Comparison of ENCODE assay signal across 1 cellular context in the genomic region with DNA sequence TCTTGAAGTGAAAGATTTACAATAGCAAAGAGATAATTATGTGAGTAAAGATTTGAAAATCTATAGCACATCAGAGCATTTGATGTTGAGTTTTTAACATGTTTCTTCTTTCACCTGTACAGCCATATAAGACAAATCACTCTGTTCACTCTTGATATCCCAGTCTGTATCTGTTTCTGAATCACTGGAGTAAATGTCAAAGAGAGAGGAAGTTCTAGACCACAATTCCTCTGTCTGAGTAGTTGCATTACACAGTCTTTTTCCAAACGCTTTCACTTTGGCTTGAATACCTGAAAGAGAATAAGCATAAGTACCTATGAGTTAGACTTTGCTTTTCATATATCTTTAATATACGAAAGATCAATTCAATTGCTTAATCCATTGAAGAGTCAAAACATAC.
A peak's percentile ranks its signal among the peaks of the same experiment; 100 is the strongest.
TF ChIP-seq lines count a peak whose summit lies in the region.

No MANE protein-coding gene starts in this region.

TF ChIP-seq in GM12878, 131 proteins besides CTCF, POLR2A, EP300 and RAD21:
- peak; percentile 21; the same call in 1 of the 2 replicates for TF ChIP-seq RUNX3 (IDR thresholded peaks at IDR 0.05; ENCODE audit: low read length)
- TF ChIP-seq, protein P1, sequence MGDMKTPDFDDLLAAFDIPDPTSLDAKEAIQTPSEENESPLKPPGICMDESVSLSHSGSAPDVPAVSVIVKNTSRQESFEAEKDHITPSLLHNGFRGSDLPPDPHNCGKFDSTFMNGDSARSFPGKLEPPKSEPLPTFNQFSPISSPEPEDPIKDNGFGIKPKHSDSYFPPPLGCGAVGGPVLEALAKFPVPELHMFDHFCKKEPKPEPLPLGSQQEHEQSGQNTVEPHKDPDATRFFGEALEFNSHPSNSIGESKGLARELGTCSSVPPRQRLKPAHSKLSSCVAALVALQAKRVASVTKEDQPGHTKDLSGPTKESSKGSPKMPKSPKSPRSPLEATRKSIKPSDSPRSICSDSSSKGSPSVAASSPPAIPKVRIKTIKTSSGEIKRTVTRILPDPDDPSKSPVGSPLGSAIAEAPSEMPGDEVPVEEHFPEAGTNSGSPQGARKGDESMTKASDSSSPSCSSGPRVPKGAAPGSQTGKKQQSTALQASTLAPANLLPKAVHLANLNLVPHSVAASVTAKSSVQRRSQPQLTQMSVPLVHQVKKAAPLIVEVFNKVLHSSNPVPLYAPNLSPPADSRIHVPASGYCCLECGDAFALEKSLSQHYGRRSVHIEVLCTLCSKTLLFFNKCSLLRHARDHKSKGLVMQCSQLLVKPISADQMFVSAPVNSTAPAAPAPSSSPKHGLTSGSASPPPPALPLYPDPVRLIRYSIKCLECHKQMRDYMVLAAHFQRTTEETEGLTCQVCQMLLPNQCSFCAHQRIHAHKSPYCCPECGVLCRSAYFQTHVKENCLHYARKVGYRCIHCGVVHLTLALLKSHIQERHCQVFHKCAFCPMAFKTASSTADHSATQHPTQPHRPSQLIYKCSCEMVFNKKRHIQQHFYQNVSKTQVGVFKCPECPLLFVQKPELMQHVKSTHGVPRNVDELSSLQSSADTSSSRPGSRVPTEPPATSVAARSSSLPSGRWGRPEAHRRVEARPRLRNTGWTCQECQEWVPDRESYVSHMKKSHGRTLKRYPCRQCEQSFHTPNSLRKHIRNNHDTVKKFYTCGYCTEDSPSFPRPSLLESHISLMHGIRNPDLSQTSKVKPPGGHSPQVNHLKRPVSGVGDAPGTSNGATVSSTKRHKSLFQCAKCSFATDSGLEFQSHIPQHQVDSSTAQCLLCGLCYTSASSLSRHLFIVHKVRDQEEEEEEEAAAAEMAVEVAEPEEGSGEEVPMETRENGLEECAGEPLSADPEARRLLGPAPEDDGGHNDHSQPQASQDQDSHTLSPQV (IDR thresholded peaks at IDR 0.05) = no peak
